13 cellular contexts compared by ENCODE assay signal in the genomic region with DNA sequence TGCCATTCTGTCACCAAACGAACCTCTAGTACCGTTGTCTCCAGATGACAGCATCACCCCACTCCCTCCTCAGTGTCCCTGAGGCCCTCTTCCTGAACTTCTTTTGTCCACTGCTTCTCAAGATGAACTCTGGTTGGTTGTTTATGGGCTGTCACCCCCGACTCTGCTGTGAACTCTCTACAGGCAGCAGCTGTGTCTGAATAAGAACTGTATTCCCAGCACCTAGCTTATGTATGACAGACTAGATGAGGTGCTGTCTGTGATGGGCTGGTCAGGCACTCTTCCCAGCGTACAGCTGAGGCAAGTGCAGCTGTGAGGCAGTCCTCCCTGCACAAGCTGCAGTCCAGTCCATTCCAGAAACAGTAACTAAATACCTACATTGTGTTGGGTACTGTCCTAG.
"Had no signal": no experiment of that assay in that cellular context is flagged by ENCODE, and none has a peak within 500 bp of the region (broad histone marks: within the 10 kb centered on the region; RNA-seq: fewer than 3 reads in every experiment).

No MANE protein-coding gene starts in this region.

- DNase-seq: activated CD4-positive, alpha-beta T cell treated with anti-CD3 and anti-CD28 coated beads for 36 hours; activated CD8-positive, alpha-beta T cell treated with anti-CD3 and anti-CD28 coated beads for 36 hours; activated naive CD4-positive, alpha-beta T cell; activated naive CD8-positive, alpha-beta T cell treated with anti-CD3 and anti-CD28 coated beads, Interleukin-2, amount 50 U/mL, for 24 hours; effector memory CD4-positive, alpha-beta T cell; hippocampal formation; ovary; T1000 had no signal

- H3K4me3 Mint-ChIP-seq: activated CD4-positive, alpha-beta T cell treated with anti-CD3 and anti-CD28 coated beads for 36 hours; activated CD8-positive, alpha-beta T cell treated with anti-CD3 and anti-CD28 coated beads for 36 hours; activated naive CD8-positive, alpha-beta T cell treated with anti-CD3 and anti-CD28 coated beads, Interleukin-2, amount 50 U/mL, for 24 hours; activated T-helper 1 cell treated with anti-CD3 and anti-CD28 coated beads, Interleukin-12 subunit alpha, Interleukin-12 subunit beta, Interleukin-2, Interleukin-4 antibody, amounts not matched to agents 30 ng/mL and 10 ng/mL and 1 ng/mL, durations not matched to agents 14 hours and 24 hours and 36 hours; central memory CD8-positive, alpha-beta T cell; natural killer cell treated with Interleukin-12 subunit alpha and Interleukin-12 subunit beta and Interleukin-15 and Interleukin-18, amount 100 ng/mL, for 72 hours had no signal

- H3K36me3 Mint-ChIP-seq: natural killer cell treated with Interleukin-12 subunit alpha and Interleukin-12 subunit beta and Interleukin-15 and Interleukin-18, amount 100 ng/mL, for 72 hours had no signal

- H3K27ac ChIP-seq: ovary had no signal

- H3K4me3 ChIP-seq: ascending aorta, ovary, skin epidermis had no signal

- H3K27ac Mint-ChIP-seq: activated CD4-positive, alpha-beta T cell treated with anti-CD3 and anti-CD28 coated beads for 36 hours; activated CD8-positive, alpha-beta T cell treated with anti-CD3 and anti-CD28 coated beads for 36 hours; activated naive CD8-positive, alpha-beta T cell treated with anti-CD3 and anti-CD28 coated beads, Interleukin-2, amount 50 U/mL, for 24 hours; activated T-helper 1 cell treated with anti-CD3 and anti-CD28 coated beads, Interleukin-12 subunit alpha, Interleukin-12 subunit beta, Interleukin-2, Interleukin-4 antibody, amounts not matched to agents 30 ng/mL and 10 ng/mL and 1 ng/mL, durations not matched to agents 14 hours and 24 hours and 36 hours; natural killer cell treated with Interleukin-12 subunit alpha and Interleukin-12 subunit beta and Interleukin-15 and Interleukin-18, amount 100 ng/mL, for 72 hours had no signal

- H3K4me1 Mint-ChIP-seq: central memory CD8-positive, alpha-beta T cell had no signal

- ATAC-seq: activated CD4-positive, alpha-beta T cell treated with anti-CD3 and anti-CD28 coated beads for 36 hours; activated CD8-positive, alpha-beta T cell treated with anti-CD3 and anti-CD28 coated beads for 36 hours; activated naive CD8-positive, alpha-beta T cell treated with anti-CD3 and anti-CD28 coated beads, Interleukin-2, amount 50 U/mL, for 24 hours; natural killer cell treated with Interleukin-12 subunit alpha and Interleukin-12 subunit beta and Interleukin-15 and Interleukin-18, amount 100 ng/mL, for 72 hours had no signal

- H3K9me3 Mint-ChIP-seq: activated CD8-positive, alpha-beta T cell treated with anti-CD3 and anti-CD28 coated beads for 36 hours; activated naive CD8-positive, alpha-beta T cell treated with anti-CD3 and anti-CD28 coated beads, Interleukin-2, amount 50 U/mL, for 24 hours; activated T-helper 1 cell treated with anti-CD3 and anti-CD28 coated beads, Interleukin-12 subunit alpha, Interleukin-12 subunit beta, Interleukin-2, Interleukin-4 antibody, amounts not matched to agents 30 ng/mL and 10 ng/mL and 1 ng/mL, durations not matched to agents 14 hours and 24 hours and 36 hours; central memory CD8-positive, alpha-beta T cell; natural killer cell treated with Interleukin-12 subunit alpha and Interleukin-12 subunit beta and Interleukin-15 and Interleukin-18, amount 100 ng/mL, for 72 hours had no signal

- H3K27me3 ChIP-seq: ascending aorta, ovary had no signal

- H3K9me3 ChIP-seq: ascending aorta, ovary had no signal

- H3K36me3 ChIP-seq: ascending aorta, ovary had no signal
